Comparison of ENCODE assay signal across 8 cellular contexts in genomic region chr19:2977686-2978466, GRCh38. TPM values are rescaled to one million over a fixed set of nuclear protein-coding genes. Genes with fewer than 3 reads are reported as not detected.
A peak's percentile ranks its signal among the peaks of the same experiment; 100 is the strongest.
DNase-seq lines count a peak whose midpoint lies in the region; ATAC-seq and TF ChIP-seq lines count a peak whose summit lies in the region.

No MANE protein-coding gene starts in this region.

- intact Hi-C loops in tibial artery (cut with DNase I; ENCODE audit: low total_unique reads): no loop called here

- CTCF ChIA-PET in activated CD8-positive, alpha-beta memory T cell treated with anti-CD3 and anti-CD28 coated beads, Interleukin-2, amount 10 ng/mL, durations not matched to agents 7 days and 5 days (lab: Charles Lee): interaction anchor here (0.9 to 5.2 kb wide), 10 partner anchors 11 to 495 kb away, joined by 3 to 27 read pairs (median 4); no protein-coding TSS in a partner anchor

- no peak overlapping the region for H3K9ac ChIP-seq in iPS-20b (ENCODE audit: low read depth, low read length)

- peak overlapping the region; percentile 67 for H3K4me3 Mint-ChIP-seq in activated CD8-positive, alpha-beta memory T cell treated with anti-CD3 and anti-CD28 coated beads, Interleukin-2, amount 10 ng/mL, durations not matched to agents 7 days and 5 days
- peak overlapping the region; percentile 57 for H3K4me3 Mint-ChIP-seq in T-helper 17 cell
- H3K4me3 Mint-ChIP-seq in effector memory CD8-positive, alpha-beta T cell: peak overlapping the region in 1 of 2 donors; percentile 92

- peak overlapping the region; percentile 60; the same call in 1 of the 2 replicates for H3K4me3 ChIP-seq in iPS-20b (ENCODE audit: low read length)
- H3K4me3 ChIP-seq in tibial artery: peak overlapping the region; percentile 43 to 57

- no peaks in the 10 kb centered on the region for H3K9me3 ChIP-seq in T-helper 17 cell (ENCODE audit: control insufficient read depth, low read length, poor library complexity, severe bottlenecking)
- H3K9me3 ChIP-seq in iPS-20b (ENCODE audit: insufficient read depth, low read depth, low read length): no peaks in the 10 kb centered on the region
- H3K9me3 ChIP-seq in tibial artery: no peaks in the 10 kb centered on the region

- H3K4me1 Mint-ChIP-seq in activated CD8-positive, alpha-beta memory T cell treated with anti-CD3 and anti-CD28 coated beads, Interleukin-2, amount 10 ng/mL, durations not matched to agents 7 days and 5 days: peaks cover 22% of the 10 kb centered on the region
- peaks cover 14% of the 10 kb centered on the region for H3K4me1 Mint-ChIP-seq in T-helper 17 cell
- peaks cover 7 to 13% of the 10 kb centered on the region in 2 donors for H3K4me1 Mint-ChIP-seq in effector memory CD8-positive, alpha-beta T cell (ENCODE audit: low read depth in 2 of 2)

- no peak for ATAC-seq in activated CD8-positive, alpha-beta memory T cell treated with anti-CD3 and anti-CD28 coated beads, Interleukin-2, amount 10 ng/mL, durations not matched to agents 7 days and 5 days
- no peak for ATAC-seq in T-helper 17 cell
- ATAC-seq in effector memory CD8-positive, alpha-beta T cell (replicated peaks): no peak

- no peaks in the 10 kb centered on the region for H3K9me3 Mint-ChIP-seq in activated CD8-positive, alpha-beta memory T cell treated with anti-CD3 and anti-CD28 coated beads, Interleukin-2, amount 10 ng/mL, durations not matched to agents 7 days and 5 days (ENCODE audit: low read depth)
- H3K9me3 Mint-ChIP-seq in effector memory CD8-positive, alpha-beta T cell: no peaks in the 10 kb centered on the region

- no peaks in the 10 kb centered on the region for H3K36me3 Mint-ChIP-seq in activated CD8-positive, alpha-beta memory T cell treated with anti-CD3 and anti-CD28 coated beads, Interleukin-2, amount 10 ng/mL, durations not matched to agents 7 days and 5 days
- no peaks in the 10 kb centered on the region for H3K36me3 Mint-ChIP-seq in T-helper 17 cell (ENCODE audit: low read depth)
- H3K36me3 Mint-ChIP-seq in effector memory CD8-positive, alpha-beta T cell (ENCODE audit: insufficient read depth): peaks cover 8% of the 10 kb centered on the region

- peaks cover 89% of the 10 kb centered on the region for H3K27me3 ChIP-seq in iPS-20b (ENCODE audit: insufficient read depth, low read length)
- H3K27me3 ChIP-seq in tibial artery: peaks cover 0 to 25% of the 10 kb centered on the region in 2 donors

- H3K36me3 ChIP-seq in iPS-20b (ENCODE audit: insufficient read depth, low read depth, low read length): no peaks in the 10 kb centered on the region
- H3K36me3 ChIP-seq in tibial artery: no peaks in the 10 kb centered on the region

- H3K27ac ChIP-seq in iPS-20b (ENCODE audit: low read length) (no peak overlapping the region), tibial artery (peak overlapping the region in 1 of 2 donors; percentile 8)

- peaks cover 13% of the 10 kb centered on the region; the same call in 1 of the 2 replicates for H3K4me1 ChIP-seq in iPS-20b (ENCODE audit: insufficient read depth, low read length)
- peaks cover 11 to 54% (median 41%) of the 10 kb centered on the region in 4 donors for H3K4me1 ChIP-seq in tibial artery

- DNase-seq in activated CD8-positive, alpha-beta memory T cell treated with anti-CD3 and anti-CD28 coated beads, Interleukin-2, amount 10 ng/mL, durations not matched to agents 7 days and 5 days: no peak
- no peak for DNase-seq in activated CD8-positive, alpha-beta memory T cell treated with anti-CD3 and anti-CD28 coated beads, Interleukin-2, amount 50 U/mL, for 48 hours
- DNase-seq in T-helper 17 cell (no peak), tibial artery (no peak), iPS-NIHi7 (ENCODE audit: extremely low spot score) (no peak), T1000 (lab: John Stamatoyannopoulos, UW) (no peak)
- DNase-seq in effector memory CD8-positive, alpha-beta T cell: no peak

- no peak for TF ChIP-seq CTCF in tibial artery (IDR thresholded peaks at IDR 0.05)

- peak overlapping the region; percentile 59 for H3K27ac Mint-ChIP-seq in activated CD8-positive, alpha-beta memory T cell treated with anti-CD3 and anti-CD28 coated beads, Interleukin-2, amount 10 ng/mL, durations not matched to agents 7 days and 5 days
- no peak overlapping the region for H3K27ac Mint-ChIP-seq in T-helper 17 cell
- H3K27ac Mint-ChIP-seq in effector memory CD8-positive, alpha-beta T cell: peak overlapping the region in 1 of 2 donors; percentile 49

- peaks cover 15% of the 10 kb centered on the region for H3K27me3 Mint-ChIP-seq in activated CD8-positive, alpha-beta memory T cell treated with anti-CD3 and anti-CD28 coated beads, Interleukin-2, amount 10 ng/mL, durations not matched to agents 7 days and 5 days
- H3K27me3 Mint-ChIP-seq in T-helper 17 cell: peaks cover 17% of the 10 kb centered on the region
- H3K27me3 Mint-ChIP-seq in effector memory CD8-positive, alpha-beta T cell: peaks cover 25 to 36% of the 10 kb centered on the region in 2 donors

RNA-seq across cellular contexts. Expression of gene TLE6, which starts 0.5 kb away (rescaled TPM):
- total RNA-seq in activated CD8-positive, alpha-beta memory T cell treated with anti-CD3 and anti-CD28 coated beads, Interleukin-2, amount 10 ng/mL, durations not matched to agents 7 days and 5 days: 1 to 10 TPM; 1.9 to 3.2 TPM
- under 1 TPM in 1 of 2 donors, not detected in 1; 0.29 TPM for total RNA-seq in T-helper 17 cell

RNA-seq across cellular contexts. Expression of gene ZNF77, which starts 33.1 kb away (rescaled TPM):
- total RNA-seq in activated CD8-positive, alpha-beta memory T cell treated with anti-CD3 and anti-CD28 coated beads, Interleukin-2, amount 10 ng/mL, durations not matched to agents 7 days and 5 days: 1 to 10 TPM; 4.1 to 4.9 TPM
- 1 to 10 TPM; 2.7 to 3.0 TPM for total RNA-seq in T-helper 17 cell

RNA-seq across cellular contexts. Expression of gene TLE2, which starts 51.2 kb away (rescaled TPM):
- total RNA-seq in activated CD8-positive, alpha-beta memory T cell treated with anti-CD3 and anti-CD28 coated beads, Interleukin-2, amount 10 ng/mL, durations not matched to agents 7 days and 5 days: 1 to 10 TPM in 1 of 2 experiments, under 1 TPM in 1; 0.47 to 1.0 TPM
- total RNA-seq in T-helper 17 cell: 10 to 100 TPM in 1 of 2 donors, 1 to 10 TPM in 1; 9.5 to 13.1 TPM

Comparison
In these comparisons a context has a peak if more than half of its experiments do, and no peak if none do; other contexts are left out.
1. RNA of gene TLE2, which starts 51.2 kb away (total RNA-seq): 9.5 to 13.1 TPM in T-helper 17 cell; 0.47 to 1.0 TPM in activated CD8-positive, alpha-beta memory T cell treated with anti-CD3 and anti-CD28 coated beads, Interleukin-2, amount 10 ng/mL, durations not matched to agents 7 days and 5 days; every median in the first group is over 4 times any median in the second.